ENCODE assay signal across 2 cellular contexts in the genomic region with DNA sequence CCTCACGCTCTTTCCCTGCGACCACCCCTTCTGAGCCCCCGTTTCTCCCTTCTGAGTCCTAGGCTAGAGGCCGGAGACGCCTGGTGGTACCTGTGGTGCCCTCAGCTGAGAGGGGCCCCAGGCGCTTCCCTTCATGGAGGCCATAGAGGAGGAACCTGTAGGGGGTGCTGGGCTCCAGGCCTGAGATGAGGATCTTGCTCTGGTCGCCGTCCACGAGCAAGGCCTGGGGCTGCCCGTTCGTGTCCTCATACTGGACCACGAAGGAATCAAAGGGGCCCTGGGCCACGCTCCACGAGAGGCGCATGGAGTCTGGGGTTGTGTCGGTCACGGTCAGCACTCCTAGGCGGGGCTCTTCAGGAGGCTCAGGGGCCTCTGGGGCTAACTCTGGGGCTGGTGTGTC. TPM values are rescaled to one million over a fixed set of nuclear protein-coding genes. Genes with fewer than 3 reads are reported as not detected.
"Had no signal": no experiment of that assay in that cellular context is flagged by ENCODE, and none has a peak within 500 bp of the region (broad histone marks: within the 10 kb centered on the region; RNA-seq: fewer than 3 reads in every experiment).

No MANE protein-coding gene starts in this region.

RNA-seq across cellular contexts. Expression of gene CYP21A2, which starts 6.7 kb away (rescaled TPM):
- total RNA-seq: activated CD8-positive, alpha-beta T cell treated with anti-CD3 and anti-CD28 coated beads, Interleukin-2, amount 10 ng/mL, durations not matched to agents 7 days and 5 days; bronchial epithelial cell had no signal
